In genomic region chr2:46874236-46874929, GRCh38 we compare ENCODE assay signal across 1 cellular context.
TF ChIP-seq lines count a peak whose summit lies in the region.

No MANE protein-coding gene starts in this region.

TF ChIP-seq in H1, 55 proteins besides CTCF, POLR2A, EP300 and RAD21 (continued from another document):
- no peak for TF ChIP-seq YY1 (IDR thresholded peaks at IDR 0.05; ENCODE audit: low read depth, low read length)
- TF ChIP-seq SP1 (IDR thresholded peaks at IDR 0.05; ENCODE audit: low read depth, low read length), result no peak
- no peak for TF ChIP-seq GABPA (IDR thresholded peaks at IDR 0.05; ENCODE audit: borderline replicate concordance, insufficient read depth, low read length)
- no peak for TF ChIP-seq BACH1 (IDR thresholded peaks at IDR 0.05; ENCODE audit: low read length)
- TF ChIP-seq PHF8 (conservative IDR thresholded peaks at IDR 0.05; ENCODE audit: low read depth, low read length), result no peak
- no peak for TF ChIP-seq CREB1 (IDR thresholded peaks at IDR 0.05)
